13 cellular contexts compared by ENCODE assay signal in the genomic region with DNA sequence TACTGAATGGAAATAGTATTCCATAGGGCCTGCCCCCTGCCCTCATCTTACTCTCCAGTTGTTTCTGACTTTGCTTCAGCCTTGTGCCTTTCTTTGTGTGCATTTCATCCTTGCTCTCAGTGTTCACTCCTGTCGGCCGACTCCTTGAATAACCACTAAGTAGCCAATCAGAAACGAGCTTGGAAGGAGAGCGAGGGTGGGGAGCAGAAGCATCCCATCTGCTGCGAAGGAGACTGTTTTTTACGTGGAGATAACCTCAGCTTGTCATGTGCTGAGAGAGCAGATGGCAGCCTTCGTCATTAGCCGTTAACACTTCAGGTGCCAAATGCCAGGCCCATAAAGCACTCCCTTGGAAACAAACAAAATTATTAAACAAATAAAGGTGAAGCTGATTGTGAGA.
DNase-seq lines count a peak whose midpoint lies in the region; ATAC-seq and TF ChIP-seq lines count a peak whose summit lies in the region.
"Had no signal": no experiment of that assay in that cellular context is flagged by ENCODE, and none has a peak within 500 bp of the region (broad histone marks: within the 10 kb centered on the region; RNA-seq: fewer than 3 reads in every experiment).

No MANE protein-coding gene starts in this region.

- H3K4me1 ChIP-seq in mucosa of rectum (ENCODE audit: control insufficient read depth in 2 of 2, insufficient read depth in 2 of 2, low read length in 2 of 2) = peaks cover 0 to 11% of the 10 kb centered on the region in 2 donors
- H3K4me1 ChIP-seq: uterus had no signal

- H3K9ac ChIP-seq in mucosa of rectum (ENCODE audit: low read depth in 1 of 2, low read length in 2 of 2) = no peak overlapping the region
- H3K9ac ChIP-seq: KMS-11 had no signal

- no peaks in the 10 kb centered on the region for H3K27me3 ChIP-seq in mucosa of rectum (ENCODE audit: control insufficient read depth in 2 of 2, insufficient read depth in 2 of 2, low read length in 2 of 2)
- H3K27me3 ChIP-seq: uterus had no signal

- peaks cover 0 to 6% of the 10 kb centered on the region in 2 donors for H3K36me3 ChIP-seq in mucosa of rectum (ENCODE audit: control insufficient read depth in 2 of 2, insufficient read depth in 2 of 2, low read length in 2 of 2)
- H3K36me3 ChIP-seq: uterus had no signal

- DNase-seq in COR-L47 (lab: John Stamatoyannopoulos, UW) (peak; percentile 2), NCI-H2081 (lab: John Stamatoyannopoulos, UW) (peak; percentile 40 to 76), NCI-H345 treated with DMSO at 0.1 percent for 48 hours (lab: John Stamatoyannopoulos, UW; ENCODE audit: unreplicated experiment) (no peak)
- no peak for DNase-seq in stimulated activated CD4-positive, alpha-beta T cell treated with anti-CD3 and anti-CD28 coated beads, Interleukin-2, amount 100 ng/mL, for 48 hours
- DNase-seq: activated B cell treated with CpG ODN at 0.5 μM for 24 hours, activated T-cell treated with anti-CD3 and anti-CD28 coated beads for 4 hours, DMS79 treated with DMSO at 0.1 percent for 48 hours, uterus had no signal

- ATAC-seq in SK-N-SH treated with all-trans-retinoic acid at 6 μM for 48 hours (no peak), GM21723 (IDR thresholded peaks at IDR 0.05; ENCODE audit: unreplicated experiment) (no peak), GM21825 (IDR thresholded peaks at IDR 0.05; ENCODE audit: unreplicated experiment) (no peak)

- peak overlapping the region; percentile 46 to 60 for H3K27ac ChIP-seq in mucosa of rectum (ENCODE audit: low read depth in 2 of 2, low read length in 2 of 2)
- H3K27ac ChIP-seq: KMS-11, uterus had no signal

- no peak overlapping the region for H3K4me3 ChIP-seq in mucosa of rectum (ENCODE audit: low read length in 2 of 2)
- H3K4me3 ChIP-seq: uterus had no signal

- H3K9me3 ChIP-seq in mucosa of rectum (ENCODE audit: control insufficient read depth in 2 of 2, low read length in 2 of 2) = no peaks in the 10 kb centered on the region
- H3K9me3 ChIP-seq: uterus had no signal

TF ChIP-seq in SK-N-SH treated with all-trans-retinoic acid at 6 μM for 48 hours, 23 proteins besides CTCF, POLR2A, EP300 and RAD21:
- TF ChIP-seq ARNTL (CRISPR knock-in tag; IDR thresholded peaks at IDR 0.05; ENCODE audit: borderline replicate concordance, low read depth) = no peak
- TF ChIP-seq, protein P1, sequence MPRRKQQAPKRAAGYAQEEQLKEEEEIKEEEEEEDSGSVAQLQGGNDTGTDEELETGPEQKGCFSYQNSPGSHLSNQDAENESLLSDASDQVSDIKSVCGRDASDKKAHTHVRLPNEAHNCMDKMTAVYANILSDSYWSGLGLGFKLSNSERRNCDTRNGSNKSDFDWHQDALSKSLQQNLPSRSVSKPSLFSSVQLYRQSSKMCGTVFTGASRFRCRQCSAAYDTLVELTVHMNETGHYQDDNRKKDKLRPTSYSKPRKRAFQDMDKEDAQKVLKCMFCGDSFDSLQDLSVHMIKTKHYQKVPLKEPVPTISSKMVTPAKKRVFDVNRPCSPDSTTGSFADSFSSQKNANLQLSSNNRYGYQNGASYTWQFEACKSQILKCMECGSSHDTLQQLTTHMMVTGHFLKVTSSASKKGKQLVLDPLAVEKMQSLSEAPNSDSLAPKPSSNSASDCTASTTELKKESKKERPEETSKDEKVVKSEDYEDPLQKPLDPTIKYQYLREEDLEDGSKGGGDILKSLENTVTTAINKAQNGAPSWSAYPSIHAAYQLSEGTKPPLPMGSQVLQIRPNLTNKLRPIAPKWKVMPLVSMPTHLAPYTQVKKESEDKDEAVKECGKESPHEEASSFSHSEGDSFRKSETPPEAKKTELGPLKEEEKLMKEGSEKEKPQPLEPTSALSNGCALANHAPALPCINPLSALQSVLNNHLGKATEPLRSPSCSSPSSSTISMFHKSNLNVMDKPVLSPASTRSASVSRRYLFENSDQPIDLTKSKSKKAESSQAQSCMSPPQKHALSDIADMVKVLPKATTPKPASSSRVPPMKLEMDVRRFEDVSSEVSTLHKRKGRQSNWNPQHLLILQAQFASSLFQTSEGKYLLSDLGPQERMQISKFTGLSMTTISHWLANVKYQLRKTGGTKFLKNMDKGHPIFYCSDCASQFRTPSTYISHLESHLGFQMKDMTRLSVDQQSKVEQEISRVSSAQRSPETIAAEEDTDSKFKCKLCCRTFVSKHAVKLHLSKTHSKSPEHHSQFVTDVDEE (CRISPR knock-in tag; IDR thresholded peaks at IDR 0.05) = peak; percentile 69; the same call in 1 of the 2 replicates
- no peak for TF ChIP-seq OSR1 (CRISPR knock-in tag; IDR thresholded peaks at IDR 0.05)
- no peak for TF ChIP-seq ZNF565 (CRISPR knock-in tag; conservative IDR thresholded peaks at IDR 0.05; ENCODE audit: low read depth)
- TF ChIP-seq RARB (CRISPR knock-in tag; IDR thresholded peaks at IDR 0.05) = no peak
- TF ChIP-seq, protein P2, sequence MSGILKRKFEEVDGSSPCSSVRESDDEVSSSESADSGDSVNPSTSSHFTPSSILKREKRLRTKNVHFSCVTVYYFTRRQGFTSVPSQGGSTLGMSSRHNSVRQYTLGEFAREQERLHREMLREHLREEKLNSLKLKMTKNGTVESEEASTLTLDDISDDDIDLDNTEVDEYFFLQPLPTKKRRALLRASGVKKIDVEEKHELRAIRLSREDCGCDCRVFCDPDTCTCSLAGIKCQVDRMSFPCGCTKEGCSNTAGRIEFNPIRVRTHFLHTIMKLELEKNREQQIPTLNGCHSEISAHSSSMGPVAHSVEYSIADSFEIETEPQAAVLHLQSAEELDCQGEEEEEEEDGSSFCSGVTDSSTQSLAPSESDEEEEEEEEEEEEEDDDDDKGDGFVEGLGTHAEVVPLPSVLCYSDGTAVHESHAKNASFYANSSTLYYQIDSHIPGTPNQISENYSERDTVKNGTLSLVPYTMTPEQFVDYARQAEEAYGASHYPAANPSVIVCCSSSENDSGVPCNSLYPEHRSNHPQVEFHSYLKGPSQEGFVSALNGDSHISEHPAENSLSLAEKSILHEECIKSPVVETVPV (CRISPR knock-in tag; IDR thresholded peaks at IDR 0.05) = no peak
- no peak for TF ChIP-seq TOX (CRISPR knock-in tag; IDR thresholded peaks at IDR 0.05; ENCODE audit: borderline replicate concordance)
- no peak for TF ChIP-seq CSDC2 (CRISPR knock-in tag; IDR thresholded peaks at IDR 0.05)
- TF ChIP-seq SNAI2 (CRISPR knock-in tag; IDR thresholded peaks at IDR 0.05) = no peak
- TF ChIP-seq ZFP30 (CRISPR knock-in tag; IDR thresholded peaks at IDR 0.05) = no peak
- TF ChIP-seq, protein P3, sequence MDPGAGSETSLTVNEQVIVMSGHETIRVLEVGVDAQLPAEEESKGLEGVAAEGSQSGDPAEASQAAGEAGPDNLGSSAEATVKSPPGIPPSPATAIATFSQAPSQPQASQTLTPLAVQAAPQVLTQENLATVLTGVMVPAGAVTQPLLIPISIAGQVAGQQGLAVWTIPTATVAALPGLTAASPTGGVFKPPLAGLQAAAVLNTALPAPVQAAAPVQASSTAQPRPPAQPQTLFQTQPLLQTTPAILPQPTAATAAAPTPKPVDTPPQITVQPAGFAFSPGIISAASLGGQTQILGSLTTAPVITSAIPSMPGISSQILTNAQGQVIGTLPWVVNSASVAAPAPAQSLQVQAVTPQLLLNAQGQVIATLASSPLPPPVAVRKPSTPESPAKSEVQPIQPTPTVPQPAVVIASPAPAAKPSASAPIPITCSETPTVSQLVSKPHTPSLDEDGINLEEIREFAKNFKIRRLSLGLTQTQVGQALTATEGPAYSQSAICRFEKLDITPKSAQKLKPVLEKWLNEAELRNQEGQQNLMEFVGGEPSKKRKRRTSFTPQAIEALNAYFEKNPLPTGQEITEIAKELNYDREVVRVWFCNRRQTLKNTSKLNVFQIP (CRISPR knock-in tag; IDR thresholded peaks at IDR 0.05; ENCODE audit: borderline replicate concordance, low read depth) = no peak
- TF ChIP-seq ZNF70 (CRISPR knock-in tag; IDR thresholded peaks at IDR 0.05) = no peak
- no peak for TF ChIP-seq ESRRG (CRISPR knock-in tag; IDR thresholded peaks at IDR 0.05)
- TF ChIP-seq ZFP3 (CRISPR knock-in tag; IDR thresholded peaks at IDR 0.05) = no peak
- no peak for TF ChIP-seq ZC3H10 (CRISPR knock-in tag; IDR thresholded peaks at IDR 0.05)
- peak; percentile 51; the same call in 1 of the 2 replicates for TF ChIP-seq TCF4 (CRISPR knock-in tag; IDR thresholded peaks at IDR 0.05; ENCODE audit: borderline replicate concordance)
- no peak for TF ChIP-seq ZNF8 (CRISPR knock-in tag; IDR thresholded peaks at IDR 0.05)

Comparison
In these comparisons a context has a peak if more than half of its experiments do, and no peak if none do; other contexts are left out.
1. DNase-seq: peak in COR-L47 (single experiment) and NCI-H2081 (2 of 2); none in NCI-H345 treated with DMSO at 0.1 percent for 48 hours (single experiment) and stimulated activated CD4-positive, alpha-beta T cell treated with anti-CD3 and anti-CD28 coated beads, Interleukin-2, amount 100 ng/mL, for 48 hours (0 of 2).